ENCODE assay signal across 1 cellular context in the genomic region with DNA sequence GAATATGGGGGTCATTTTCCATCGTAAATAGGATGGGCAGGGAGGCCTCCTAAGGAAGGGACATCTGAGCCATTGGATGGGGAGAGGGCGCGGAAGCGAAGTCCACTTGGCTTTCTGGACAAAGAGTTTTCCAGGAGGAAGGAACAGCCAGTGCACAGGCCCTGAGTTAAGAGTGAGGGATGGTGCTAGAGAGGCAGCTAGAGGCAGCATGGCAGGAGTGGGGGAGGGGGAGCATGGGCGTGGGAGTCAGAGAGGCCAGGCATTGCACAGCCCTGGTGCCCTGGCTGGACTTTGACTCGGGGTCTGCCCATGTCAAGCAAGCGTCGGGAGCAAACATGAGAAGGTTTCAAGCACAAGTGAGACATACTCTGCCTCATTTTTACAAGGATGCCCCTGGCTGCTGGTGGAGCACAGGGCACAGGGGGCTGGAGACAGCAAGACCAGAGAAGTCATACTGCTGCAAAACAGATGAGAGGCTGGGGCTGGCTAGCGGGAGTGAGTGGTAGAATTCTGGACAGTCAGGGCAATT.
A peak's percentile ranks its signal among the peaks of the same experiment; 100 is the strongest.
TF ChIP-seq lines count a peak whose summit lies in the region.

No MANE protein-coding gene starts in this region.

TF ChIP-seq in HepG2, 621 proteins besides CTCF, POLR2A, EP300 and RAD21 (continued from another document and continues in another):
- TF ChIP-seq, protein P1, sequence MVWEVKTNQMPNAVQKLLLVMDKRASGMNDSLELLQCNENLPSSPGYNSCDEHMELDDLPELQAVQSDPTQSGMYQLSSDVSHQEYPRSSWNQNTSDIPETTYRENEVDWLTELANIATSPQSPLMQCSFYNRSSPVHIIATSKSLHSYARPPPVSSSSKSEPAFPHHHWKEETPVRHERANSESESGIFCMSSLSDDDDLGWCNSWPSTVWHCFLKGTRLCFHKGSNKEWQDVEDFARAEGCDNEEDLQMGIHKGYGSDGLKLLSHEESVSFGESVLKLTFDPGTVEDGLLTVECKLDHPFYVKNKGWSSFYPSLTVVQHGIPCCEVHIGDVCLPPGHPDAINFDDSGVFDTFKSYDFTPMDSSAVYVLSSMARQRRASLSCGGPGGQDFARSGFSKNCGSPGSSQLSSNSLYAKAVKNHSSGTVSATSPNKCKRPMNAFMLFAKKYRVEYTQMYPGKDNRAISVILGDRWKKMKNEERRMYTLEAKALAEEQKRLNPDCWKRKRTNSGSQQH (CRISPR knock-in tag; IDR thresholded peaks at IDR 0.05; ENCODE audit: low read depth) = peak; percentile 67; the same call in 1 of the 2 replicates
- 0 out of 2 replicates have a peak, but pooled peaks have one; percentile 39 for TF ChIP-seq REPIN1 (CRISPR knock-in tag; IDR thresholded peaks at IDR 0.05; ENCODE audit: borderline replicate concordance, low read depth)
- TF ChIP-seq, protein P2, sequence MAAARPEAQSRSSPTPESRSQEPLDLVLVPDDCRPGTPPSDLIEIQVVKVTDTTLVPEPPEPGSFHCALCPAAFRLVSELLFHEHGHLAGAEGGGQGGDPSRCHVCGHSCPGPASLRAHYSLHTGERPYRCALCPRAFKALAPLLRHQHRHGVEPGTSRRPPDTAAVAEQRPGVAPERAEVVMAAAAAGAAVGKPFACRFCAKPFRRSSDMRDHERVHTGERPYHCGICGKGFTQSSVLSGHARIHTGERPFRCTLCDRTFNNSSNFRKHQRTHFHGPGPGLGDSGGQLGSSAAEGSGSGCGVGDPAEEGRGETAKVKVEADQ (CRISPR knock-in tag; IDR thresholded peaks at IDR 0.05; ENCODE audit: borderline replicate concordance) = peak; percentile 72
- peak; percentile 46; the same call in 1 of the 2 replicates for TF ChIP-seq CREM (IDR thresholded peaks at IDR 0.05)
- no peak for TF ChIP-seq CREM (CRISPR knock-in tag; IDR thresholded peaks at IDR 0.05)
- peak; percentile 79 for TF ChIP-seq RARA (CRISPR knock-in tag; IDR thresholded peaks at IDR 0.05)
- no peak for TF ChIP-seq ZNF510 (CRISPR knock-in tag; IDR thresholded peaks at IDR 0.05; ENCODE audit: low read depth)
- TF ChIP-seq, protein P3, sequence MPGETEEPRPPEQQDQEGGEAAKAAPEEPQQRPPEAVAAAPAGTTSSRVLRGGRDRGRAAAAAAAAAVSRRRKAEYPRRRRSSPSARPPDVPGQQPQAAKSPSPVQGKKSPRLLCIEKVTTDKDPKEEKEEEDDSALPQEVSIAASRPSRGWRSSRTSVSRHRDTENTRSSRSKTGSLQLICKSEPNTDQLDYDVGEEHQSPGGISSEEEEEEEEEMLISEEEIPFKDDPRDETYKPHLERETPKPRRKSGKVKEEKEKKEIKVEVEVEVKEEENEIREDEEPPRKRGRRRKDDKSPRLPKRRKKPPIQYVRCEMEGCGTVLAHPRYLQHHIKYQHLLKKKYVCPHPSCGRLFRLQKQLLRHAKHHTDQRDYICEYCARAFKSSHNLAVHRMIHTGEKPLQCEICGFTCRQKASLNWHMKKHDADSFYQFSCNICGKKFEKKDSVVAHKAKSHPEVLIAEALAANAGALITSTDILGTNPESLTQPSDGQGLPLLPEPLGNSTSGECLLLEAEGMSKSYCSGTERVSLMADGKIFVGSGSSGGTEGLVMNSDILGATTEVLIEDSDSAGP (CRISPR knock-in tag; IDR thresholded peaks at IDR 0.05; ENCODE audit: borderline replicate concordance) = peak; percentile 89
- no peak for TF ChIP-seq MBNL3 (CRISPR knock-in tag; conservative IDR thresholded peaks at IDR 0.05)
- peak; percentile 62 for TF ChIP-seq GABPB1 (CRISPR knock-in tag; IDR thresholded peaks at IDR 0.05)
- no peak for TF ChIP-seq MAF1 (CRISPR knock-in tag; IDR thresholded peaks at IDR 0.05; ENCODE audit: borderline replicate concordance)
- TF ChIP-seq KAT7 (CRISPR knock-in tag; IDR thresholded peaks at IDR 0.05; ENCODE audit: borderline replicate concordance) = peak; percentile 46; the same call in 1 of the 2 replicates
- no peak for TF ChIP-seq MTA3 (CRISPR knock-in tag; IDR thresholded peaks at IDR 0.05)
- TF ChIP-seq, protein P4, sequence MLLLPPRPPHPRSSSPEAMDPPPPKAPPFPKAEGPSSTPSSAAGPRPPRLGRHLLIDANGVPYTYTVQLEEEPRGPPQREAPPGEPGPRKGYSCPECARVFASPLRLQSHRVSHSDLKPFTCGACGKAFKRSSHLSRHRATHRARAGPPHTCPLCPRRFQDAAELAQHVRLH (CRISPR knock-in tag; IDR thresholded peaks at IDR 0.05; ENCODE audit: borderline replicate concordance, low read depth) = no peak
- TF ChIP-seq, protein P5, sequence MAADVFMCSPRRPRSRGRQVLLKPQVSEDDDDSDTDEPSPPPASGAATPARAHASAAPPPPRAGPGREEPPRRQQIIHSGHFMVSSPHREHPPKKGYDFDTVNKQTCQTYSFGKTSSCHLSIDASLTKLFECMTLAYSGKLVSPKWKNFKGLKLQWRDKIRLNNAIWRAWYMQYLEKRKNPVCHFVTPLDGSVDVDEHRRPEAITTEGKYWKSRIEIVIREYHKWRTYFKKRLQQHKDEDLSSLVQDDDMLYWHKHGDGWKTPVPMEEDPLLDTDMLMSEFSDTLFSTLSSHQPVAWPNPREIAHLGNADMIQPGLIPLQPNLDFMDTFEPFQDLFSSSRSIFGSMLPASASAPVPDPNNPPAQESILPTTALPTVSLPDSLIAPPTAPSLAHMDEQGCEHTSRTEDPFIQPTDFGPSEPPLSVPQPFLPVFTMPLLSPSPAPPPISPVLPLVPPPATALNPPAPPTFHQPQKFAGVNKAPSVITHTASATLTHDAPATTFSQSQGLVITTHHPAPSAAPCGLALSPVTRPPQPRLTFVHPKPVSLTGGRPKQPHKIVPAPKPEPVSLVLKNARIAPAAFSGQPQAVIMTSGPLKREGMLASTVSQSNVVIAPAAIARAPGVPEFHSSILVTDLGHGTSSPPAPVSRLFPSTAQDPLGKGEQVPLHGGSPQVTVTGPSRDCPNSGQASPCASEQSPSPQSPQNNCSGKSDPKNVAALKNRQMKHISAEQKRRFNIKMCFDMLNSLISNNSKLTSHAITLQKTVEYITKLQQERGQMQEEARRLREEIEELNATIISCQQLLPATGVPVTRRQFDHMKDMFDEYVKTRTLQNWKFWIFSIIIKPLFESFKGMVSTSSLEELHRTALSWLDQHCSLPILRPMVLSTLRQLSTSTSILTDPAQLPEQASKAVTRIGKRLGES (CRISPR knock-in tag; IDR thresholded peaks at IDR 0.05; ENCODE audit: borderline replicate concordance) = no peak
- TF ChIP-seq HDAC2 (CRISPR knock-in tag; IDR thresholded peaks at IDR 0.05) = peak; percentile 88
- no peak for TF ChIP-seq MAFF (IDR thresholded peaks at IDR 0.05; ENCODE audit: low read depth, low read length)
- TF ChIP-seq, protein P6, sequence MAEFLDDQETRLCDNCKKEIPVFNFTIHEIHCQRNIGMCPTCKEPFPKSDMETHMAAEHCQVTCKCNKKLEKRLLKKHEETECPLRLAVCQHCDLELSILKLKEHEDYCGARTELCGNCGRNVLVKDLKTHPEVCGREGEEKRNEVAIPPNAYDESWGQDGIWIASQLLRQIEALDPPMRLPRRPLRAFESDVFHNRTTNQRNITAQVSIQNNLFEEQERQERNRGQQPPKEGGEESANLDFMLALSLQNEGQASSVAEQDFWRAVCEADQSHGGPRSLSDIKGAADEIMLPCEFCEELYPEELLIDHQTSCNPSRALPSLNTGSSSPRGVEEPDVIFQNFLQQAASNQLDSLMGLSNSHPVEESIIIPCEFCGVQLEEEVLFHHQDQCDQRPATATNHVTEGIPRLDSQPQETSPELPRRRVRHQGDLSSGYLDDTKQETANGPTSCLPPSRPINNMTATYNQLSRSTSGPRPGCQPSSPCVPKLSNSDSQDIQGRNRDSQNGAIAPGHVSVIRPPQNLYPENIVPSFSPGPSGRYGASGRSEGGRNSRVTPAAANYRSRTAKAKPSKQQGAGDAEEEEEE (CRISPR knock-in tag; IDR thresholded peaks at IDR 0.05; ENCODE audit: borderline replicate concordance) = no peak
- TF ChIP-seq ATF1 (CRISPR knock-in tag; IDR thresholded peaks at IDR 0.05) = no peak
- no peak for TF ChIP-seq ZNF264 (CRISPR knock-in tag; IDR thresholded peaks at IDR 0.05)
- TF ChIP-seq, protein P7, sequence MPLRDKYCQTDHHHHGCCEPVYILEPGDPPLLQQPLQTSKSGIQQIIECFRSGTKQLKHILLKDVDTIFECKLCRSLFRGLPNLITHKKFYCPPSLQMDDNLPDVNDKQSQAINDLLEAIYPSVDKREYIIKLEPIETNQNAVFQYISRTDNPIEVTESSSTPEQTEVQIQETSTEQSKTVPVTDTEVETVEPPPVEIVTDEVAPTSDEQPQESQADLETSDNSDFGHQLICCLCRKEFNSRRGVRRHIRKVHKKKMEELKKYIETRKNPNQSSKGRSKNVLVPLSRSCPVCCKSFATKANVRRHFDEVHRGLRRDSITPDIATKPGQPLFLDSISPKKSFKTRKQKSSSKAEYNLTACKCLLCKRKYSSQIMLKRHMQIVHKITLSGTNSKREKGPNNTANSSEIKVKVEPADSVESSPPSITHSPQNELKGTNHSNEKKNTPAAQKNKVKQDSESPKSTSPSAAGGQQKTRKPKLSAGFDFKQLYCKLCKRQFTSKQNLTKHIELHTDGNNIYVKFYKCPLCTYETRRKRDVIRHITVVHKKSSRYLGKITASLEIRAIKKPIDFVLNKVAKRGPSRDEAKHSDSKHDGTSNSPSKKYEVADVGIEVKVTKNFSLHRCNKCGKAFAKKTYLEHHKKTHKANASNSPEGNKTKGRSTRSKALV (CRISPR knock-in tag; IDR thresholded peaks at IDR 0.05) = no peak
- TF ChIP-seq, protein P8, sequence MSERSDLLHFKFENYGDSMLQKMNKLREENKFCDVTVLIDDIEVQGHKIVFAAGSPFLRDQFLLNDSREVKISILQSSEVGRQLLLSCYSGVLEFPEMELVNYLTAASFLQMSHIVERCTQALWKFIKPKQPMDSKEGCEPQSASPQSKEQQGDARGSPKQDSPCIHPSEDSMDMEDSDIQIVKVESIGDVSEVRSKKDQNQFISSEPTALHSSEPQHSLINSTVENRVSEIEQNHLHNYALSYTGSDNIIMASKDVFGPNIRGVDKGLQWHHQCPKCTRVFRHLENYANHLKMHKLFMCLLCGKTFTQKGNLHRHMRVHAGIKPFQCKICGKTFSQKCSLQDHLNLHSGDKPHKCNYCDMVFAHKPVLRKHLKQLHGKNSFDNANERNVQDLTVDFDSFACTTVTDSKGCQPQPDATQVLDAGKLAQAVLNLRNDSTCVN (CRISPR knock-in tag; IDR thresholded peaks at IDR 0.05; ENCODE audit: borderline replicate concordance) = 0 out of 2 replicates have a peak, but pooled peaks have one; percentile 24
- TF ChIP-seq, protein P9, sequence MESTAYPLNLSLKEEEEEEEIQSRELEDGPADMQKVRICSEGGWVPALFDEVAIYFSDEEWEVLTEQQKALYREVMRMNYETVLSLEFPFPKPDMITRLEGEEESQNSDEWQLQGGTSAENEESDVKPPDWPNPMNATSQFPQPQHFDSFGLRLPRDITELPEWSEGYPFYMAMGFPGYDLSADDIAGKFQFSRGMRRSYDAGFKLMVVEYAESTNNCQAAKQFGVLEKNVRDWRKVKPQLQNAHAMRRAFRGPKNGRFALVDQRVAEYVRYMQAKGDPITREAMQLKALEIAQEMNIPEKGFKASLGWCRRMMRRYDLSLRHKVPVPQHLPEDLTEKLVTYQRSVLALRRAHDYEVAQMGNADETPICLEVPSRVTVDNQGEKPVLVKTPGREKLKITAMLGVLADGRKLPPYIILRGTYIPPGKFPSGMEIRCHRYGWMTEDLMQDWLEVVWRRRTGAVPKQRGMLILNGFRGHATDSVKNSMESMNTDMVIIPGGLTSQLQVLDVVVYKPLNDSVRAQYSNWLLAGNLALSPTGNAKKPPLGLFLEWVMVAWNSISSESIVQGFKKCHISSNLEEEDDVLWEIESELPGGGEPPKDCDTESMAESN (CRISPR knock-in tag; conservative IDR thresholded peaks at IDR 0.05) = peak; percentile 44; the same call in 1 of the 2 replicates
- TF ChIP-seq HNRNPLL (IDR thresholded peaks at IDR 0.05; ENCODE audit: low read depth, low read length, poor library complexity, severe bottlenecking) = no peak
- TF ChIP-seq, protein P10, sequence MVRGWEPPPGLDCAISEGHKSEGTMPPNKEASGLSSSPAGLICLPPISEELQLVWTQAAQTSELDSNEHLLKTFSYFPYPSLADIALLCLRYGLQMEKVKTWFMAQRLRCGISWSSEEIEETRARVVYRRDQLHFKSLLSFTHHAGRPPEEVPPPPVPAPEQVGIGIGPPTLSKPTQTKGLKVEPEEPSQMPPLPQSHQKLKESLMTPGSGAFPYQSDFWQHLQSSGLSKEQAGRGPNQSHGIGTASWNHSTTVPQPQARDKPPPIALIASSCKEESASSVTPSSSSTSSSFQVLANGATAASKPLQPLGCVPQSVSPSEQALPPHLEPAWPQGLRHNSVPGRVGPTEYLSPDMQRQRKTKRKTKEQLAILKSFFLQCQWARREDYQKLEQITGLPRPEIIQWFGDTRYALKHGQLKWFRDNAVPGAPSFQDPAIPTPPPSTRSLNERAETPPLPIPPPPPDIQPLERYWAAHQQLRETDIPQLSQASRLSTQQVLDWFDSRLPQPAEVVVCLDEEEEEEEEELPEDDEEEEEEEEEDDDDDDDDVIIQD (CRISPR knock-in tag; IDR thresholded peaks at IDR 0.05; ENCODE audit: low read depth) = peak; percentile 43; the same call in 1 of the 2 replicates
- no peak for TF ChIP-seq FOXM1 (CRISPR knock-in tag; IDR thresholded peaks at IDR 0.05)
- TF ChIP-seq, protein P11, sequence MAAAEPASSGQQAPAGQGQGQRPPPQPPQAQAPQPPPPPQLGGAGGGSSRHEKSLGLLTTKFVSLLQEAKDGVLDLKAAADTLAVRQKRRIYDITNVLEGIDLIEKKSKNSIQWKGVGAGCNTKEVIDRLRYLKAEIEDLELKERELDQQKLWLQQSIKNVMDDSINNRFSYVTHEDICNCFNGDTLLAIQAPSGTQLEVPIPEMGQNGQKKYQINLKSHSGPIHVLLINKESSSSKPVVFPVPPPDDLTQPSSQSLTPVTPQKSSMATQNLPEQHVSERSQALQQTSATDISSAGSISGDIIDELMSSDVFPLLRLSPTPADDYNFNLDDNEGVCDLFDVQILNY (CRISPR knock-in tag; conservative IDR thresholded peaks at IDR 0.05) = no peak
- TF ChIP-seq, protein P12, sequence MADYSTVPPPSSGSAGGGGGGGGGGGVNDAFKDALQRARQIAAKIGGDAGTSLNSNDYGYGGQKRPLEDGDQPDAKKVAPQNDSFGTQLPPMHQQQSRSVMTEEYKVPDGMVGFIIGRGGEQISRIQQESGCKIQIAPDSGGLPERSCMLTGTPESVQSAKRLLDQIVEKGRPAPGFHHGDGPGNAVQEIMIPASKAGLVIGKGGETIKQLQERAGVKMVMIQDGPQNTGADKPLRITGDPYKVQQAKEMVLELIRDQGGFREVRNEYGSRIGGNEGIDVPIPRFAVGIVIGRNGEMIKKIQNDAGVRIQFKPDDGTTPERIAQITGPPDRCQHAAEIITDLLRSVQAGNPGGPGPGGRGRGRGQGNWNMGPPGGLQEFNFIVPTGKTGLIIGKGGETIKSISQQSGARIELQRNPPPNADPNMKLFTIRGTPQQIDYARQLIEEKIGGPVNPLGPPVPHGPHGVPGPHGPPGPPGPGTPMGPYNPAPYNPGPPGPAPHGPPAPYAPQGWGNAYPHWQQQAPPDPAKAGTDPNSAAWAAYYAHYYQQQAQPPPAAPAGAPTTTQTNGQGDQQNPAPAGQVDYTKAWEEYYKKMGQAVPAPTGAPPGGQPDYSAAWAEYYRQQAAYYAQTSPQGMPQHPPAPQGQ (CRISPR knock-in tag; IDR thresholded peaks at IDR 0.05; ENCODE audit: borderline replicate concordance) = 0 out of 2 replicates have a peak, but pooled peaks have one; percentile 28
- peak; percentile 35; the same call in 1 of the 2 replicates for TF ChIP-seq TBX3 (IDR thresholded peaks at IDR 0.05; ENCODE audit: borderline replicate concordance)
- peak; percentile 59; the same call in 1 of the 2 replicates for TF ChIP-seq RCOR2 (CRISPR knock-in tag; IDR thresholded peaks at IDR 0.05)
- peak; percentile 93 for TF ChIP-seq ZMYM3 (CRISPR knock-in tag; IDR thresholded peaks at IDR 0.05)
- TF ChIP-seq NFKBIZ (CRISPR knock-in tag; IDR thresholded peaks at IDR 0.05) = no peak
